Comparison of ENCODE assay signal across 8 cellular contexts in the genomic region with DNA sequence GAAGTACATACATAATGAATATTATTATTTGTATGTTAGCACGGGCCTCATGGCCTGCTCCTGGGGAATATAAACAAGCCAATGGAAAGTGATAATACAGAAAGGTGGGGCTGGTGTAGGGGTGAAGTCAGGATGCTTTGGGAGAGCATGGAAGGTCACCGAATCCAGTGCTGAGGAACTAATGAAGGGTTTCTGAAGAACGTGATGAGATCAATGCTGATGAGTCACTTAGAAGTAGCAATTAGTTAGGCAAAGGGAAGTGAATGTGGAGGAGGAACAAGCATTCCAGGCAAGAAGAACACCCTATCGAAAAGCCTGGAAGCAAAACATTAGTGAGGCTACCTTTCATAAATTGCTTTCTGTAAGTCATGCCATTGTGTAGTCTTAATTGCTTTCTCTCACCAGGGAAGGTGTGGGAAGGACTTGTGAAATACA. TPM values are rescaled to one million over a fixed set of nuclear protein-coding genes. Genes with fewer than 3 reads are reported as not detected.
A peak's percentile ranks its signal among the peaks of the same experiment; 100 is the strongest.
DNase-seq lines count a peak whose midpoint lies in the region; ATAC-seq and TF ChIP-seq lines count a peak whose summit lies in the region.

No MANE protein-coding gene starts in this region.

- H3K4me2 ChIP-seq in hepatocyte = peak overlapping the region; percentile 64

- H3K27me3 ChIP-seq in hepatocyte (no peaks in the 10 kb centered on the region), suprapubic skin (no peaks in the 10 kb centered on the region)

- no peaks in the 10 kb centered on the region for H3K9me2 ChIP-seq in hepatocyte (replicated peaks; ENCODE audit: insufficient read depth)

- no peak for TF ChIP-seq EP300 in suprapubic skin (IDR thresholded peaks at IDR 0.05)

- peaks cover 17% of the 10 kb centered on the region for H3K4me1 ChIP-seq in hepatocyte (ENCODE audit: insufficient read depth)
- H3K4me1 ChIP-seq in suprapubic skin = peaks cover 82% of the 10 kb centered on the region

- H3K27ac Mint-ChIP-seq in T-helper 2 cell treated with Interferon-gamma antibody and Interleukin-4, amounts not matched to agents 5 μg/mL and 100 μg/mL, for 36 hours = peak overlapping the region; percentile 90
- H3K27ac Mint-ChIP-seq in activated T-helper 17 cell treated with anti-CD3 and anti-CD28 coated beads, Interleukin-2, amount 50 U/mL, for 72 hours = peak overlapping the region; percentile 99

- H3K36me3 ChIP-seq in hepatocyte (replicated peaks; ENCODE audit: insufficient read depth, low read depth) = no peaks in the 10 kb centered on the region
- peaks cover 6% of the 10 kb centered on the region for H3K36me3 ChIP-seq in suprapubic skin

- H3K4me3 ChIP-seq in hepatocyte (no peak overlapping the region), suprapubic skin (peak overlapping the region; percentile 52)

- H3K27me3 Mint-ChIP-seq in T-helper 2 cell treated with Interferon-gamma antibody and Interleukin-4, amounts not matched to agents 5 μg/mL and 100 μg/mL, for 36 hours (ENCODE audit: low read depth) = no peaks in the 10 kb centered on the region
- no peaks in the 10 kb centered on the region for H3K27me3 Mint-ChIP-seq in activated T-helper 17 cell treated with anti-CD3 and anti-CD28 coated beads, Interleukin-2, amount 50 U/mL, for 72 hours

- H2AFZ ChIP-seq in hepatocyte = no peak overlapping the region

- no peak for DNase-seq in T-helper 2 cell treated with Interferon-gamma antibody and Interleukin-4, amounts not matched to agents 5 μg/mL and 100 μg/mL, for 36 hours (ENCODE audit: low spot score)
- no peak for DNase-seq in T-helper 2 cell
- no peak for DNase-seq in hepatocyte (ENCODE audit: low spot score)
- no peak for DNase-seq in suprapubic skin (ENCODE audit: low spot score in 2 of 2)
- DNase-seq in GM19238 (ENCODE audit: insufficient read length, low spot score) = no peak
- no peak for DNase-seq in inferior parietal cortex (ENCODE audit: extremely low spot score)

- H3K4me3 Mint-ChIP-seq in T-helper 2 cell treated with Interferon-gamma antibody and Interleukin-4, amounts not matched to agents 5 μg/mL and 100 μg/mL, for 36 hours = peak overlapping the region; percentile 95
- H3K4me3 Mint-ChIP-seq in activated T-helper 17 cell treated with anti-CD3 and anti-CD28 coated beads, Interleukin-2, amount 50 U/mL, for 72 hours = peak overlapping the region; percentile 98

- H3K36me3 Mint-ChIP-seq in T-helper 2 cell treated with Interferon-gamma antibody and Interleukin-4, amounts not matched to agents 5 μg/mL and 100 μg/mL, for 36 hours (ENCODE audit: low read depth) = peaks cover 34% of the 10 kb centered on the region
- H3K36me3 Mint-ChIP-seq in activated T-helper 17 cell treated with anti-CD3 and anti-CD28 coated beads, Interleukin-2, amount 50 U/mL, for 72 hours (ENCODE audit: low read depth) = peaks cover 27% of the 10 kb centered on the region

- H3K9me3 ChIP-seq in hepatocyte (ENCODE audit: low read depth) (no peaks in the 10 kb centered on the region), suprapubic skin (no peaks in the 10 kb centered on the region)

- H3K27ac ChIP-seq in hepatocyte = no peak overlapping the region
- H3K27ac ChIP-seq in suprapubic skin = peak overlapping the region; percentile 82

- H4K20me1 ChIP-seq in hepatocyte (ENCODE audit: insufficient read depth, poor library complexity, severe bottlenecking) = no peaks in the 10 kb centered on the region

- peaks cover 37% of the 10 kb centered on the region for H3K79me2 ChIP-seq in hepatocyte

- peaks cover 70% of the 10 kb centered on the region for H3K4me1 Mint-ChIP-seq in T-helper 2 cell treated with Interferon-gamma antibody and Interleukin-4, amounts not matched to agents 5 μg/mL and 100 μg/mL, for 36 hours (ENCODE audit: low read depth)
- peaks cover 52% of the 10 kb centered on the region for H3K4me1 Mint-ChIP-seq in activated T-helper 17 cell treated with anti-CD3 and anti-CD28 coated beads, Interleukin-2, amount 50 U/mL, for 72 hours

- WGBS in hepatocyte (ENCODE audit: low lambda C conversion rate, missing lambda C conversion rate) = 71% methylated on average over 4 of the region's 4 CpGs
- WGBS in suprapubic skin = 6% methylated on average over 4 of the region's 4 CpGs

- TF ChIP-seq POLR2A in suprapubic skin (IDR thresholded peaks at IDR 0.05) = no peak

- no peak for TF ChIP-seq CTCF in hepatocyte (IDR thresholded peaks at IDR 0.05; ENCODE audit: poor library complexity)
- no peak for TF ChIP-seq CTCF in suprapubic skin (IDR thresholded peaks at IDR 0.05)

- peak; percentile 4 for ATAC-seq in activated T-helper 17 cell treated with anti-CD3 and anti-CD28 coated beads, Interleukin-2, amount 50 U/mL, for 72 hours (replicated peaks)
- ATAC-seq in GM18907 (IDR thresholded peaks at IDR 0.05; ENCODE audit: unreplicated experiment) = no peak

- no peaks in the 10 kb centered on the region for H3K9me3 Mint-ChIP-seq in T-helper 2 cell treated with Interferon-gamma antibody and Interleukin-4, amounts not matched to agents 5 μg/mL and 100 μg/mL, for 36 hours
- no peaks in the 10 kb centered on the region for H3K9me3 Mint-ChIP-seq in activated T-helper 17 cell treated with anti-CD3 and anti-CD28 coated beads, Interleukin-2, amount 50 U/mL, for 72 hours

RNA-seq across cellular contexts. Expression of a gene that starts 2.1 kb away (rescaled TPM):
- 10 to 100 TPM; 50.3 to 57.1 TPM for total RNA-seq in activated T-helper 17 cell treated with anti-CD3 and anti-CD28 coated beads, Interleukin-2, amount 50 U/mL, for 72 hours
- total RNA-seq in hepatocyte (245 and 279 TPM in 2 replicates), suprapubic skin (100 to 1,000 TPM; 358 to 550 (median 501) TPM)
- polyA plus RNA-seq in hepatocyte = 254 and 337 TPM in 2 replicates
